Comparison of ENCODE assay signal across 8 cellular contexts in the genomic region with DNA sequence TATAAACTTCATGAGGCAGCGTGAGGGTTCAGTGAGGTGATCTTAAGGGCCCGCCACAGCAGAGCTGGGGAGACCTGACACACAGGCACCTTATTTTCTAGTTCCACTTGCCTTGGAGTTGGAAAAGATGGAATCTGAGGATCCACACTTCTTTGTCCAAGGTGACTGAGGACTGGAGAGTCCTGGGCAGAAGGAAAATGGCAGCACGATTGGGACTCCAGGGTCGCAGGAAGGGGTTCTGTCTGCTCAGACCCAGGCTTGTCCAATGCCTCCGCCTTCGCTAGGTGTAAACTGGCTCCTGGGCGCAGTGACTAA. TPM values are rescaled to one million over a fixed set of nuclear protein-coding genes. Genes with fewer than 3 reads are reported as not detected.
DNase-seq lines count a peak whose midpoint lies in the region; ATAC-seq, FAIRE-seq and TF ChIP-seq lines count a peak whose summit lies in the region.

No MANE protein-coding gene starts in this region.

- H3K4me3 ChIP-seq in GM12878 (peak overlapping the region; percentile 80), lung (no peak overlapping the region)

- POLR2A ChIA-PET in GM12878 (lab: Charles Lee) = interaction anchor here (0.6 to 3.0 kb wide), 5 partner anchors 13 to 111 kb away, joined by 3 to 19 read pairs (median 6); a partner anchor contains a TSS

- SMC1A ChIA-PET in GM12878 (lab: Charles Lee; ENCODE audit: uncharacterized antibody, unreplicated experiment) = interaction anchor here (1.4 to 1.8 kb wide), 2 partner anchors 24 to 117 kb away, joined by 3 to 6 read pairs; no protein-coding TSS in a partner anchor

- peak overlapping the region; percentile 83; the same call in 1 of the 2 replicates for H3K9ac ChIP-seq in GM12878 (ENCODE audit: control insufficient read depth, insufficient read depth, low read length)

- TF ChIP-seq EP300 in GM12878 (IDR thresholded peaks at IDR 0.05; ENCODE audit: borderline replicate concordance in 1 of 2, control insufficient read depth in 1 of 2, low read depth in 2 of 2, low read length in 2 of 2) = no peak

- peaks cover 10% of the 10 kb centered on the region for H3K79me2 ChIP-seq in GM12878 (ENCODE audit: control insufficient read depth, insufficient read depth, low read length)

- H3K4me2 ChIP-seq in GM12878 (ENCODE audit: control insufficient read depth, insufficient read depth) = peak overlapping the region; percentile 86

- RAD21 ChIA-PET in GM12878 (lab: Charles Lee; ENCODE audit: unreplicated experiment) = interaction anchor here (0.6 to 1.8 kb wide), 4 partner anchors 21 to 118 kb away, joined by 3 to 8 read pairs (median 4); a partner anchor contains a TSS

- H2AFZ ChIP-seq in GM12878 (ENCODE audit: control insufficient read depth, low read depth, low read length) = no peak overlapping the region

- peak overlapping the region; percentile 93 for H3K4me3 Mint-ChIP-seq in activated naive CD4-positive, alpha-beta T cell treated with anti-CD3 and anti-CD28 coated beads, Interleukin-2, amount 50 U/mL, for 24 hours
- peak overlapping the region; percentile 98 for H3K4me3 Mint-ChIP-seq in type B pancreatic cell

- H3K9me3 Mint-ChIP-seq in activated naive CD4-positive, alpha-beta T cell treated with anti-CD3 and anti-CD28 coated beads, Interleukin-2, amount 50 U/mL, for 24 hours = no peaks in the 10 kb centered on the region
- no peaks in the 10 kb centered on the region for H3K9me3 Mint-ChIP-seq in type B pancreatic cell

- no peaks in the 10 kb centered on the region for H4K20me1 ChIP-seq in GM12878 (ENCODE audit: control insufficient read depth, insufficient read depth)

- peaks cover 1% of the 10 kb centered on the region for H3K36me3 Mint-ChIP-seq in activated naive CD4-positive, alpha-beta T cell treated with anti-CD3 and anti-CD28 coated beads, Interleukin-2, amount 50 U/mL, for 24 hours
- H3K36me3 Mint-ChIP-seq in type B pancreatic cell = peaks cover 5% of the 10 kb centered on the region

- no peak for TF ChIP-seq POLR2A in GM12878 (IDR thresholded peaks at IDR 0.05; ENCODE audit: low read depth, low read length)

- peak overlapping the region; percentile 70 for H3K27ac ChIP-seq in GM12878 (ENCODE audit: control insufficient read depth, insufficient read depth)
- peak overlapping the region; percentile 62 to 97 for H3K27ac ChIP-seq in lung (ENCODE audit: low read depth in 1 of 2, low read length in 1 of 2)

- intact Hi-C loops in GM12878 (cut with micrococcal nuclease; ENCODE audit: unreplicated experiment) = no loop called here

- H3K36me3 ChIP-seq in GM12878 (ENCODE audit: control insufficient read depth in 2 of 2, insufficient read depth in 2 of 2, low read length in 1 of 2) = peaks cover 6 to 14% of the 10 kb centered on the region in 2 experiments; a peak in 3 of 4 replicates
- H3K36me3 ChIP-seq in lung (ENCODE audit: control insufficient read depth in 2 of 2, insufficient read depth in 2 of 2, low read length in 2 of 2) = peaks cover 0 to 35% of the 10 kb centered on the region in 2 donors

- 34% methylated on average over 7 of the region's 7 CpGs for WGBS in GM12878 (ENCODE audit: insufficient coverage, insufficient replicate concordance, low lambda C conversion rate, missing lambda C conversion rate)
- 55 to 61% methylated on average over 7 of the region's 7 CpGs for WGBS in lung, 2 donors

- TF ChIP-seq RAD21 in GM12878 (IDR thresholded peaks at IDR 0.05; ENCODE audit: insufficient read depth, low read depth, low read length) = no peak

- CTCF ChIA-PET in GM12878 (lab: Yijun Ruan, JAX) = interaction anchor here (1.1 to 2.2 kb wide), 8 partner anchors 10 to 117 kb away, joined by 3 to 12 read pairs (median 4); a partner anchor contains a TSS

- no peak overlapping the region for H3K27ac Mint-ChIP-seq in activated naive CD4-positive, alpha-beta T cell treated with anti-CD3 and anti-CD28 coated beads, Interleukin-2, amount 50 U/mL, for 24 hours
- peak overlapping the region; percentile 98 for H3K27ac Mint-ChIP-seq in type B pancreatic cell

- TF ChIP-seq CTCF in GM12878 (IDR thresholded peaks at IDR 0.05 in 2 of 3, conservative IDR thresholded peaks at IDR 0.05 in 1 of 3; ENCODE audit: control insufficient read depth in 2 of 3, extremely low read depth in 1 of 3, insufficient read depth in 1 of 3, low read depth in 3 of 3, low read length in 3 of 3) (no peak), lung (IDR thresholded peaks at IDR 0.05; ENCODE audit: control extremely low read depth, extremely low read depth) (no peak), type B pancreatic cell (conservative IDR thresholded peaks at IDR 0.05) (no peak)

- H3K4me1 ChIP-seq in GM12878 (ENCODE audit: control insufficient read depth, insufficient read depth, low read length) = peaks cover 9% of the 10 kb centered on the region
- H3K4me1 ChIP-seq in lung (ENCODE audit: control insufficient read depth in 2 of 2, insufficient read depth in 2 of 2, low read length in 2 of 2) = peaks cover 0 to 14% of the 10 kb centered on the region in 2 donors

- no TSS peak for BruUV-seq in GM12878 (replicated peaks; lab: Mats Ljungman, UMichigan)

- ATAC-seq in GM12878 (no peak), lung (ENCODE audit: insufficient read depth, low FRiP score) (no peak), HG02759 (IDR thresholded peaks at IDR 0.05; ENCODE audit: unreplicated experiment) (no peak), GM21447 (IDR thresholded peaks at IDR 0.05; ENCODE audit: unreplicated experiment) (no peak)

- FAIRE-seq in GM12878 (lab: Jason Lieb, UNC) = no peak

- no peaks in the 10 kb centered on the region for H3K27me3 Mint-ChIP-seq in activated naive CD4-positive, alpha-beta T cell treated with anti-CD3 and anti-CD28 coated beads, Interleukin-2, amount 50 U/mL, for 24 hours
- H3K27me3 Mint-ChIP-seq in type B pancreatic cell = no peaks in the 10 kb centered on the region

- DNase-seq in activated naive CD4-positive, alpha-beta T cell treated with Interleukin-2 at 50 U/mL for 16 hours = no peak
- DNase-seq in GM12878 (ENCODE audit: low read depth, low spot score) (no peak), lung (ENCODE audit: low spot score) (no peak), type B pancreatic cell (ENCODE audit: extremely low spot score, unreplicated experiment) (no peak), D341Med (ENCODE audit: low spot score) (no peak)

- in situ Hi-C loops in GM12878 (cut with MboI) = loop anchor here (25.0 kb wide), 1 partner anchor 1438 kb away; a partner anchor contains a TSS

- H3K27me3 ChIP-seq in GM12878 (replicated peaks in 1 of 2; ENCODE audit: control insufficient read depth in 2 of 2, insufficient read depth in 2 of 2, low read length in 1 of 2) (no peaks in the 10 kb centered on the region), lung (ENCODE audit: control insufficient read depth, insufficient read depth) (no peaks in the 10 kb centered on the region)

- H3K9me3 ChIP-seq in GM12878 (replicated peaks; ENCODE audit: control insufficient read depth, insufficient read depth, low read length) = no peaks in the 10 kb centered on the region
- no peaks in the 10 kb centered on the region for H3K9me3 ChIP-seq in lung (ENCODE audit: control insufficient read depth in 2 of 2, insufficient read depth in 1 of 2, low read length in 1 of 2)

- peaks cover 11% of the 10 kb centered on the region for H3K4me1 Mint-ChIP-seq in activated naive CD4-positive, alpha-beta T cell treated with anti-CD3 and anti-CD28 coated beads, Interleukin-2, amount 50 U/mL, for 24 hours
- peaks cover 8% of the 10 kb centered on the region for H3K4me1 Mint-ChIP-seq in type B pancreatic cell (ENCODE audit: unreplicated experiment)

RNA-seq across cellular contexts. Expression of a gene that starts 1.3 kb away (rescaled TPM):
- total RNA-seq in GM12878 (2013; cell fraction: nucleolus; rRNA removed) = 22.6 and 31.0 TPM in 2 replicates
- 46.8 and 51.6 TPM in 2 replicates for total RNA-seq in GM12878 (2014; rRNA removed)
- 24.2 and 27.6 TPM in 2 replicates for total RNA-seq in GM12878 (2014; rRNA removed; fragmentation: Illumina TruSeq; extraction: Trizol)
- 41.7 and 47.5 TPM in 2 replicates for total RNA-seq in GM12878 (2021)
- 11.5 TPM for polyA plus RNA-seq in GM12878 (2011; ENCODE audit: low read depth)
- 14.5 and 23.8 TPM in 2 replicates for polyA plus RNA-seq in GM12878 (2011; rRNA removed)
- 35.5 and 41.5 TPM in 2 replicates for polyA plus RNA-seq in GM12878 (2011; cell fraction: cytosol; rRNA removed)
- polyA plus RNA-seq in GM12878 (2011; cell fraction: nucleus; rRNA removed) = 46.5 and 47.9 TPM in 2 replicates
- polyA plus RNA-seq in GM12878 (2012) = 21.1 and 26.8 TPM in 2 replicates
- polyA plus RNA-seq in GM12878 (2014; fragmentation: Illumina TruSeq; extraction: Trizol) = 23.6 and 34.0 TPM in 2 replicates
- 1 to 10 TPM; 4.2 to 10.0 TPM for polyA plus RNA-seq in GM12878 (2014; fragmentation: Nextera tagmentation; extraction: Ambion mirVana)
- polyA plus RNA-seq in GM12878 (2014; rRNA removed) = 50.2 and 50.8 TPM in 2 replicates
- 10 to 100 TPM; 72.2 to 93.7 TPM for polyA plus RNA-seq in GM12878 (2016; fragmentation: Nextera tagmentation; extraction: Ambion mirVana)
- polyA minus RNA-seq in GM12878 (2011; rRNA and poly(A)+ RNA removed) = 10.7 and 20.4 TPM in 2 replicates
- polyA minus RNA-seq in GM12878 (2011; cell fraction: cytosol; rRNA and poly(A)+ RNA removed) = 10.0 and 10.7 TPM in 2 replicates
- 7.7 and 12.5 TPM in 2 replicates for polyA minus RNA-seq in GM12878 (2011; cell fraction: nucleus; rRNA and poly(A)+ RNA removed)
- 10 to 100 TPM; 21.4 to 83.9 TPM for total RNA-seq in lung
- polyA plus RNA-seq in lung = 100 to 1,000 TPM in 1 of 2 donors, 10 to 100 TPM in 1; 76.0 to 146 TPM
- 39.0 and 47.7 TPM in 2 replicates for total RNA-seq in type B pancreatic cell (ENCODE audit: low replicate concordance)

RNA-seq across cellular contexts. Expression of a gene that starts 8.3 kb away (rescaled TPM):
- total RNA-seq in GM12878 (2013; cell fraction: nucleolus; rRNA removed) = 15.9 and 20.7 TPM in 2 replicates
- total RNA-seq in GM12878 (2014; rRNA removed) = 94.0 and 107 TPM in 2 replicates
- 28.8 and 30.1 TPM in 2 replicates for total RNA-seq in GM12878 (2014; rRNA removed; fragmentation: Illumina TruSeq; extraction: Trizol)
- total RNA-seq in GM12878 (2021) = 77.0 and 79.6 TPM in 2 replicates
- polyA plus RNA-seq in GM12878 (2011; ENCODE audit: low read depth) = 23.2 TPM
- polyA plus RNA-seq in GM12878 (2011; rRNA removed) = 21.9 and 41.5 TPM in 2 replicates
- polyA plus RNA-seq in GM12878 (2011; cell fraction: cytosol; rRNA removed) = 72.1 and 103 TPM in 2 replicates
- polyA plus RNA-seq in GM12878 (2011; cell fraction: nucleus; rRNA removed) = 115 and 123 TPM in 2 replicates
- 46.2 and 62.6 TPM in 2 replicates for polyA plus RNA-seq in GM12878 (2012)
- 15.5 and 47.7 TPM in 2 replicates for polyA plus RNA-seq in GM12878 (2014; fragmentation: Illumina TruSeq; extraction: Trizol)
- 1 to 10 TPM; 2.7 to 5.9 TPM for polyA plus RNA-seq in GM12878 (2014; fragmentation: Nextera tagmentation; extraction: Ambion mirVana)
- 110 and 131 TPM in 2 replicates for polyA plus RNA-seq in GM12878 (2014; rRNA removed)
- 100 to 1,000 TPM; 116 to 129 TPM for polyA plus RNA-seq in GM12878 (2016; fragmentation: Nextera tagmentation; extraction: Ambion mirVana)
- polyA minus RNA-seq in GM12878 (2011; rRNA and poly(A)+ RNA removed) = 25.5 and 47.7 TPM in 2 replicates
- 26.0 and 26.1 TPM in 2 replicates for polyA minus RNA-seq in GM12878 (2011; cell fraction: cytosol; rRNA and poly(A)+ RNA removed)
- polyA minus RNA-seq in GM12878 (2011; cell fraction: nucleus; rRNA and poly(A)+ RNA removed) = 16.3 and 23.5 TPM in 2 replicates
- total RNA-seq in lung = 10 to 100 TPM; 30.9 to 66.8 TPM
- 10 to 100 TPM; 67.1 to 83.1 TPM for polyA plus RNA-seq in lung
- 83.6 and 113 TPM in 2 replicates for total RNA-seq in type B pancreatic cell (ENCODE audit: low replicate concordance)

RNA-seq across cellular contexts. Expression of a gene that starts 21.0 kb away (rescaled TPM):
- total RNA-seq in GM12878 (2013; cell fraction: nucleolus; rRNA removed) = 19.1 and 27.2 TPM in 2 replicates
- total RNA-seq in GM12878 (2014; rRNA removed) (75.6 and 81.1 TPM in 2 replicates), GM12878 (2014; rRNA removed; fragmentation: Illumina TruSeq; extraction: Trizol) (64.2 and 68.6 TPM in 2 replicates), GM12878 (2021) (61.7 and 65.5 TPM in 2 replicates), lung (10 to 100 TPM; 44.7 to 55.7 TPM), type B pancreatic cell (ENCODE audit: low replicate concordance) (71.1 and 113 TPM in 2 replicates)
- polyA plus RNA-seq in GM12878 (2011; ENCODE audit: low read depth) = 51.3 TPM
- polyA plus RNA-seq in GM12878 (2011; rRNA removed) (80.5 and 82.2 TPM in 2 replicates), GM12878 (2014; fragmentation: Illumina TruSeq; extraction: Trizol) (64.4 and 69.9 TPM in 2 replicates), GM12878 (2014; fragmentation: Nextera tagmentation; extraction: Ambion mirVana) (10 to 100 TPM; 23.7 to 43.3 TPM), GM12878 (2014; rRNA removed) (69.6 and 72.6 TPM in 2 replicates), GM12878 (2016; fragmentation: Nextera tagmentation; extraction: Ambion mirVana) (10 to 100 TPM; 64.8 to 73.2 TPM), lung (10 to 100 TPM; 39.2 to 50.0 TPM)
- polyA plus RNA-seq in GM12878 (2011; cell fraction: cytosol; rRNA removed) = 52.2 and 60.4 TPM in 2 replicates
- 41.3 and 41.4 TPM in 2 replicates for polyA plus RNA-seq in GM12878 (2011; cell fraction: nucleus; rRNA removed)
- polyA plus RNA-seq in GM12878 (2012) = 43.9 and 44.2 TPM in 2 replicates
- polyA minus RNA-seq in GM12878 (2011; rRNA and poly(A)+ RNA removed) = 15.8 and 23.9 TPM in 2 replicates
- 7.1 and 9.4 TPM in 2 replicates for polyA minus RNA-seq in GM12878 (2011; cell fraction: cytosol; rRNA and poly(A)+ RNA removed)
- 8.7 and 15.4 TPM in 2 replicates for polyA minus RNA-seq in GM12878 (2011; cell fraction: nucleus; rRNA and poly(A)+ RNA removed)

RNA-seq across cellular contexts. Expression of a gene that starts 26.0 kb away (rescaled TPM):
- total RNA-seq in GM12878 (2013; cell fraction: nucleolus; rRNA removed) = 49.0 and 49.4 TPM in 2 replicates
- total RNA-seq in GM12878 (2014; rRNA removed) = 34.2 and 35.9 TPM in 2 replicates
- total RNA-seq in GM12878 (2014; rRNA removed; fragmentation: Illumina TruSeq; extraction: Trizol) = 29.4 and 34.0 TPM in 2 replicates
- total RNA-seq in GM12878 (2021) = 29.4 and 33.1 TPM in 2 replicates
- polyA plus RNA-seq in GM12878 (2011; ENCODE audit: low read depth) = 32.9 TPM
- 30.6 and 35.5 TPM in 2 replicates for polyA plus RNA-seq in GM12878 (2011; rRNA removed)
- polyA plus RNA-seq in GM12878 (2011; cell fraction: cytosol; rRNA removed) = 35.9 and 40.0 TPM in 2 replicates
- 21.1 and 28.7 TPM in 2 replicates for polyA plus RNA-seq in GM12878 (2011; cell fraction: nucleus; rRNA removed)
- 32.2 and 51.7 TPM in 2 replicates for polyA plus RNA-seq in GM12878 (2012)
- 28.0 and 34.2 TPM in 2 replicates for polyA plus RNA-seq in GM12878 (2014; fragmentation: Illumina TruSeq; extraction: Trizol)
- polyA plus RNA-seq in GM12878 (2014; fragmentation: Nextera tagmentation; extraction: Ambion mirVana) = 100 to 1,000 TPM in 1 of 2 experiments, 10 to 100 TPM in 1; 75.9 to 127 TPM
- 32.1 and 37.3 TPM in 2 replicates for polyA plus RNA-seq in GM12878 (2014; rRNA removed)
- polyA plus RNA-seq in GM12878 (2016; fragmentation: Nextera tagmentation; extraction: Ambion mirVana) = 10 to 100 TPM; 40.1 to 40.5 TPM
- polyA minus RNA-seq in GM12878 (2011; rRNA and poly(A)+ RNA removed) = 25.5 and 28.4 TPM in 2 replicates
- 6.3 and 8.2 TPM in 2 replicates for polyA minus RNA-seq in GM12878 (2011; cell fraction: cytosol; rRNA and poly(A)+ RNA removed)
- polyA minus RNA-seq in GM12878 (2011; cell fraction: nucleus; rRNA and poly(A)+ RNA removed) = 8.8 and 12.3 TPM in 2 replicates
- total RNA-seq in lung = 10 to 100 TPM; 46.6 to 47.6 TPM
- polyA plus RNA-seq in lung = 10 to 100 TPM; 33.3 to 41.2 TPM
- 33.7 and 35.8 TPM in 2 replicates for total RNA-seq in type B pancreatic cell (ENCODE audit: low replicate concordance)

RNA-seq across cellular contexts. Expression of a gene that starts 55.9 kb away (rescaled TPM):
- total RNA-seq in GM12878 (2013; cell fraction: nucleolus; rRNA removed) = 28.4 and 30.8 TPM in 2 replicates
- 31.3 and 31.8 TPM in 2 replicates for total RNA-seq in GM12878 (2014; rRNA removed)
- 44.2 and 47.9 TPM in 2 replicates for total RNA-seq in GM12878 (2014; rRNA removed; fragmentation: Illumina TruSeq; extraction: Trizol)
- 46.2 and 46.6 TPM in 2 replicates for total RNA-seq in GM12878 (2021)
- 17.7 TPM for polyA plus RNA-seq in GM12878 (2011; ENCODE audit: low read depth)
- polyA plus RNA-seq in GM12878 (2011; rRNA removed) = 23.5 and 25.7 TPM in 2 replicates
- 15.8 and 16.9 TPM in 2 replicates for polyA plus RNA-seq in GM12878 (2011; cell fraction: cytosol; rRNA removed)
- polyA plus RNA-seq in GM12878 (2011; cell fraction: nucleus; rRNA removed) = 24.1 and 27.3 TPM in 2 replicates
- 26.6 and 26.9 TPM in 2 replicates for polyA plus RNA-seq in GM12878 (2012)
- 56.4 and 63.3 TPM in 2 replicates for polyA plus RNA-seq in GM12878 (2014; fragmentation: Illumina TruSeq; extraction: Trizol)
- 10 to 100 TPM; 20.1 to 24.8 TPM for polyA plus RNA-seq in GM12878 (2014; fragmentation: Nextera tagmentation; extraction: Ambion mirVana)
- 30.8 and 33.4 TPM in 2 replicates for polyA plus RNA-seq in GM12878 (2014; rRNA removed)
- 10 to 100 TPM; 57.7 to 63.6 TPM for polyA plus RNA-seq in GM12878 (2016; fragmentation: Nextera tagmentation; extraction: Ambion mirVana)
- polyA minus RNA-seq in GM12878 (2011; rRNA and poly(A)+ RNA removed) = 16.8 and 18.0 TPM in 2 replicates
- 13.8 and 16.6 TPM in 2 replicates for polyA minus RNA-seq in GM12878 (2011; cell fraction: cytosol; rRNA and poly(A)+ RNA removed)
- polyA minus RNA-seq in GM12878 (2011; cell fraction: nucleus; rRNA and poly(A)+ RNA removed) = 8.3 and 14.5 TPM in 2 replicates
- total RNA-seq in lung = 10 to 100 TPM; 36.2 to 65.0 TPM
- 10 to 100 TPM; 24.0 to 27.3 TPM for polyA plus RNA-seq in lung
- 39.6 and 44.3 TPM in 2 replicates for total RNA-seq in type B pancreatic cell (ENCODE audit: low replicate concordance)
